Comparison of ENCODE assay signal across 20 cellular contexts in genomic region chr17:49001671-49002070, GRCh38. TPM values are rescaled to one million over a fixed set of nuclear protein-coding genes. Genes with fewer than 3 reads are reported as not detected.
DNase-seq lines count a peak whose midpoint lies in the region; ATAC-seq and TF ChIP-seq lines count a peak whose summit lies in the region.
"Had no signal": no experiment of that assay in that cellular context is flagged by ENCODE, and none has a peak within 500 bp of the region (broad histone marks: within the 10 kb centered on the region; RNA-seq: fewer than 3 reads in every experiment).

No MANE protein-coding gene starts in this region.

- no peak overlapping the region for H3K9ac ChIP-seq in HCT116 (ENCODE audit: low read length)

- BruUV-seq in HCT116 (replicated peaks; lab: Mats Ljungman, UMichigan) = no TSS peak

- H3K27ac ChIP-seq in HCT116 (ENCODE audit: low read depth, low read length) = no peak overlapping the region
- peak overlapping the region; percentile 31 for H3K27ac ChIP-seq in SJSA1
- no peak overlapping the region for H3K27ac ChIP-seq in CD4-positive, alpha-beta T cell (ENCODE audit: low read depth, low read length)
- H3K27ac ChIP-seq: left lung had no signal

- DNase-seq in HCT116 (ENCODE audit: low read depth, low spot score) = no peak
- peak in 1 of 2 experiments; percentile 35 for DNase-seq in SJSA1 (ENCODE audit: low read depth in 1 of 2, low spot score in 2 of 2)
- no peak for DNase-seq in glutamatergic neuron
- no peak for DNase-seq in skeletal muscle cell (ENCODE audit: low read depth)
- no peak for DNase-seq in amniotic stem cell (lab: John Stamatoyannopoulos, UW)
- DNase-seq in stimulated activated naive CD8-positive, alpha-beta T cell treated with anti-CD3 and anti-CD28 coated beads, Interleukin-15, Interleukin-2, amounts not matched to agents 100 U/mL and 50 U/mL, for 24 hours = no peak
- DNase-seq in CD4-positive, alpha-beta T cell = no peak
- DNase-seq: activated gamma-delta T cell treated with Interleukin-2 at 50 U/mL for 16 hours; C1 segment of cervical spinal cord; hypothalamus; left lung; MG63; NCI-H526 treated with DMSO at 0.1 percent for 48 hours; stimulated activated CD4-positive, alpha-beta T cell treated with anti-CD3 and anti-CD28 coated beads, Interleukin-1b, Interleukin-23, amount 100 ng/mL, for 48 hours had no signal

- intact Hi-C loops in HCT116 (cut with micrococcal nuclease) = no loop called here
- intact Hi-C loops in CD4-positive, alpha-beta T cell (cut with DNase I, micrococcal nuclease) = no loop called here

- H3K9me3 ChIP-seq in HCT116 (ENCODE audit: control insufficient read depth in 1 of 2, insufficient read depth in 1 of 2, low read depth in 1 of 2, low read length in 2 of 2) = no peaks in the 10 kb centered on the region
- no peaks in the 10 kb centered on the region for H3K9me3 ChIP-seq in SJSA1 (replicated peaks)
- H3K9me3 ChIP-seq in CD4-positive, alpha-beta T cell (ENCODE audit: control insufficient read depth, low read length) = no peaks in the 10 kb centered on the region
- H3K9me3 ChIP-seq: left lung, MG63 had no signal

- H4K20me1 ChIP-seq in HCT116 (ENCODE audit: insufficient read depth) = 0 out of 2 replicates have a peak, but pooled peaks cover 4% of the 10 kb centered on the region

- H3K79me2 ChIP-seq in HCT116 (ENCODE audit: insufficient read depth, low read length) = no peaks in the 10 kb centered on the region

- peaks cover 16% of the 10 kb centered on the region for H3K9me3 Mint-ChIP-seq in glutamatergic neuron (ENCODE audit: unreplicated experiment)
- H3K9me3 Mint-ChIP-seq in CD4-positive, alpha-beta T cell = no peaks in the 10 kb centered on the region

- TF ChIP-seq POLR2A in HCT116 (IDR thresholded peaks at IDR 0.05; ENCODE audit: borderline replicate concordance, extremely low read depth, insufficient read depth, insufficient read length) = no peak

- POLR2A ChIA-PET in HCT116 (lab: Charles Lee) = no interaction called here
- POLR2A ChIA-PET in CD4-positive, alpha-beta T cell (lab: Charles Lee) = no interaction called here

- H3K4me1 ChIP-seq in HCT116 (ENCODE audit: control insufficient read depth in 1 of 2, insufficient read depth in 2 of 2, low read length in 2 of 2) = peaks cover 0 to 6% of the 10 kb centered on the region in 2 experiments; a peak in 2 of 4 replicates
- H3K4me1 ChIP-seq in SJSA1 (replicated peaks) = peaks cover 31% of the 10 kb centered on the region

- CTCF ChIA-PET in HCT116 (lab: Charles Lee) = no interaction called here
- CTCF ChIA-PET in CD4-positive, alpha-beta T cell (lab: Charles Lee) = no interaction called here

- no peak overlapping the region for H3K27ac Mint-ChIP-seq in glutamatergic neuron (ENCODE audit: unreplicated experiment)
- H3K27ac Mint-ChIP-seq in CD4-positive, alpha-beta T cell = no peak overlapping the region

- no peaks in the 10 kb centered on the region for H3K36me3 ChIP-seq in HCT116 (ENCODE audit: control insufficient read depth in 1 of 2, insufficient read depth in 2 of 2, low read length in 2 of 2)
- H3K36me3 ChIP-seq in SJSA1 = peaks cover 20% of the 10 kb centered on the region; the same call in 1 of the 2 replicates
- H3K36me3 ChIP-seq: left lung, MG63 had no signal

- H3K4me2 ChIP-seq in HCT116 (ENCODE audit: low read length) = no peak overlapping the region

- ATAC-seq in HCT116 = no peak
- no peak for ATAC-seq in GM18870 (IDR thresholded peaks at IDR 0.05; ENCODE audit: unreplicated experiment)
- ATAC-seq in stimulated activated naive CD8-positive, alpha-beta T cell treated with anti-CD3 and anti-CD28 coated beads, Interleukin-15, Interleukin-2, amounts not matched to agents 100 U/mL and 50 U/mL, for 24 hours = no peak
- no peak for ATAC-seq in CD4-positive, alpha-beta T cell (ENCODE audit: poor library complexity)
- ATAC-seq: left lung had no signal

- H3K4me3 Mint-ChIP-seq in glutamatergic neuron (ENCODE audit: unreplicated experiment) = peak overlapping the region; percentile 97
- no peak overlapping the region for H3K4me3 Mint-ChIP-seq in CD4-positive, alpha-beta T cell

- H3K4me1 Mint-ChIP-seq in glutamatergic neuron (ENCODE audit: low read depth, unreplicated experiment) = peaks cover 34% of the 10 kb centered on the region
- peaks cover 22% of the 10 kb centered on the region for H3K4me1 Mint-ChIP-seq in CD4-positive, alpha-beta T cell (ENCODE audit: low read depth)

- no peak overlapping the region for H2AFZ ChIP-seq in HCT116 (ENCODE audit: low read depth, low read length, poor library complexity, severe bottlenecking)

- peaks cover 20% of the 10 kb centered on the region for H3K27me3 Mint-ChIP-seq in glutamatergic neuron (ENCODE audit: unreplicated experiment)
- peaks cover 95% of the 10 kb centered on the region for H3K27me3 Mint-ChIP-seq in CD4-positive, alpha-beta T cell

- RAD21 ChIA-PET in HCT116 (lab: Charles Lee; ENCODE audit: low non-redundant PET in 1 of 2, low total read pairs in 2 of 2, uncharacterized antibody in 2 of 2, unreplicated experiment in 2 of 2) = no interaction called here

- no peak for TF ChIP-seq CTCF in HCT116 (IDR thresholded peaks at IDR 0.05 in 2 of 3, conservative IDR thresholded peaks at IDR 0.05 in 1 of 3; ENCODE audit: borderline replicate concordance in 1 of 3, insufficient read depth in 1 of 3, low read depth in 2 of 3, low read length in 2 of 3)
- TF ChIP-seq CTCF in glutamatergic neuron (IDR thresholded peaks at IDR 0.05; ENCODE audit: partially characterized antibody, unreplicated experiment) = no peak
- no peak for TF ChIP-seq CTCF in CD4-positive, alpha-beta T cell (IDR thresholded peaks at IDR 0.05)

- H3K9me2 ChIP-seq in HCT116 (ENCODE audit: insufficient read depth) = no peaks in the 10 kb centered on the region

- H3K4me3 ChIP-seq in HCT116 (replicated peaks in 1 of 2; ENCODE audit: low read depth in 1 of 2, low read length in 2 of 2) (no peak overlapping the region), SJSA1 (no peak overlapping the region), skeletal muscle cell (ENCODE audit: low read depth, low read length) (peak overlapping the region; percentile 90)
- H3K4me3 ChIP-seq: left lung, MG63 had no signal

- no peaks in the 10 kb centered on the region for H3K36me3 Mint-ChIP-seq in glutamatergic neuron (ENCODE audit: unreplicated experiment)
- no peaks in the 10 kb centered on the region for H3K36me3 Mint-ChIP-seq in CD4-positive, alpha-beta T cell (ENCODE audit: low read depth)

- peaks cover 75% of the 10 kb centered on the region for H3K27me3 ChIP-seq in HCT116 (ENCODE audit: insufficient read depth, low read length)
- H3K27me3 ChIP-seq in SJSA1 (replicated peaks) = peaks cover 40% of the 10 kb centered on the region
- H3K27me3 ChIP-seq in CD4-positive, alpha-beta T cell (ENCODE audit: control insufficient read depth, insufficient read depth, low read length) = peaks cover 99% of the 10 kb centered on the region

- TF ChIP-seq RAD21 in HCT116 (IDR thresholded peaks at IDR 0.05; ENCODE audit: low read depth) = no peak

TF ChIP-seq in HCT116, 20 proteins besides CTCF, POLR2A, EP300 and RAD21:
- TF ChIP-seq EZH2phosphoT487 (IDR thresholded peaks at IDR 0.05; ENCODE audit: borderline replicate concordance) (0 out of 2 replicates have a peak, but pooled peaks have one; percentile 89), EZH2 (IDR thresholded peaks at IDR 0.05) (no peak; the same call in 1 of the 2 replicates)
TF ChIP-seq in HCT116: peak in this region for 1.

RNA-seq across cellular contexts. Expression of gene IGF2BP1, which starts 4.5 kb away (rescaled TPM):
- total RNA-seq in HCT116 (2021; ENCODE audit: unreplicated experiment) (0.91 TPM), glutamatergic neuron (ENCODE audit: unreplicated experiment) (260 TPM)
- polyA plus RNA-seq in HCT116 (2012) = 0.09 and 0.25 TPM in 2 replicates
- 5.0 and 8.7 TPM in 2 replicates for total RNA-seq in SJSA1 (2014; rRNA removed; shearing (Covaris generic))
- total RNA-seq in CD4-positive, alpha-beta T cell = not detected
- total RNA-seq: HT-29 had no signal

RNA-seq across cellular contexts. Expression of gene GIP, which starts 33.3 kb away (rescaled TPM):
- not detected for total RNA-seq in HCT116 (2021; ENCODE audit: unreplicated experiment)
- polyA plus RNA-seq in HCT116 (2012) = not detected in 2 replicates
- total RNA-seq in SJSA1 (2014; rRNA removed; shearing (Covaris generic)) = not detected in 2 replicates
- not detected for total RNA-seq in glutamatergic neuron (ENCODE audit: unreplicated experiment)
- total RNA-seq in CD4-positive, alpha-beta T cell = not detected
- total RNA-seq: dermis microvascular lymphatic vessel endothelial cell; fibroblast of lung; HT-29; left lung; T-helper 1 cell treated with Interleukin-12 subunit alpha and Interleukin-12 subunit beta and Interleukin-4 antibody, amounts not matched to agents 30 ng/mL and 1 ng/mL, for 36 hours; temporal lobe had no signal
- polyA plus RNA-seq: fibroblast of lung had no signal

RNA-seq across cellular contexts. Expression of gene SNF8, which starts 57.0 kb away (rescaled TPM):
- total RNA-seq in HCT116 (2021; ENCODE audit: unreplicated experiment) = 178 TPM
- polyA plus RNA-seq in HCT116 (2012) = 158 and 161 TPM in 2 replicates
- 212 and 238 TPM in 2 replicates for total RNA-seq in SJSA1 (2014; rRNA removed; shearing (Covaris generic))
- total RNA-seq in glutamatergic neuron (ENCODE audit: unreplicated experiment) = 143 TPM
- total RNA-seq in CD4-positive, alpha-beta T cell = 10 to 100 TPM; 53.8 to 57.4 TPM

Comparison
In these comparisons a context has a peak if more than half of its experiments do, and no peak if none do; other contexts are left out.
1. RNA of gene IGF2BP1, which starts 4.5 kb away (total RNA-seq): 260 TPM in glutamatergic neuron (single experiment); 5.0 to 8.7 TPM in SJSA1, 0.91 TPM in HCT116 (single experiment) and not detected in CD4-positive, alpha-beta T cell; every median in the first group is over 10 times any median in the second.